1 cellular context compared by ENCODE assay signal in the genomic region with DNA sequence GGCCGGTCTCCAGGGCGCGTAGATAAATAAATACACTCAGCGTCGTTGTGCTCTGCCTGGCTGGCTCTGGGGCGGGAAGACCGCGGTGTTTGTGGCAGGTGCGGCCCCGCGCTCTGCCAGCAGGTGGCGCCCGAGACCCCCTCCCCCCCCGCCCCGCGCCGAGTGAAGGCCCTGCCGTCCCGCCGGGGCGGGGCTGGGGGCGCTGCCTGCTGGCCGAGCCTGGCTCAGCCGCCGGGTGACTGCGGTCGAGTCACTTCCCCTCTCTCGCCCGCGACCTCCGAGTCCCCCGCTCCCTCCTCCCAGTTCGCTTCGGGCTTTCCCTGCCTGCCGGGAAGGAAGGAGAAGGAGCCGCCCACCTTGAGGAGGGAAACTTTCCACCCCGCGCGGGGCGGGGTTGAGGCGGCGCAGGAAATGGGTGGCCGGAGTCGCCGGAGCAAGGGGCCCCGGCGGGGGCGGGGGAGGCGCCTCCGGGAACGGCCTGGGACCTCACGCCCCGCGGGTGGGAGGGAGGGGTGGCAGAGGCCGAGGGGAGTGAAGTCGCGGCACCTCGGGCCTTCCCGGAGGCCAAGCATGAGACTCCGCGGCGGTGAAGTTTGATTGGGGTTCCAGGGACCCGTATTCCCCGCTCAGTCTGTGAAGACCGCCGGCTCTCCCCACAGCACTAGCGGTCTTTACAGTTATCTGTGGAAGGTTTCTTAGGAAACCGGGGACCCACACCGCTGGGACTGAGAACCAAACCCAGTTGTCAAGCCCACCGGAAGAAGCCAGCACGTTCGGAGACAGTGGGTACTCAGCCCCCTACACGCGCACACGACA.
TF ChIP-seq lines count a peak whose summit lies in the region.

No MANE protein-coding gene starts in this region.

TF ChIP-seq in HepG2, 621 proteins besides CTCF, POLR2A, EP300 and RAD21 (continued from another document and continues in another):
- TF ChIP-seq ZNF101 (CRISPR knock-in tag; IDR thresholded peaks at IDR 0.05; ENCODE audit: borderline replicate concordance, low read depth), result no peak
- no peak for TF ChIP-seq ZNF10 (CRISPR knock-in tag; IDR thresholded peaks at IDR 0.05; ENCODE audit: borderline replicate concordance, low read depth)
- no peak for TF ChIP-seq ZNF180 (CRISPR knock-in tag; IDR thresholded peaks at IDR 0.05; ENCODE audit: borderline replicate concordance, low read depth)
- no peak for TF ChIP-seq SP140L (CRISPR knock-in tag; IDR thresholded peaks at IDR 0.05; ENCODE audit: borderline replicate concordance)
- TF ChIP-seq MAFG (CRISPR knock-in tag; IDR thresholded peaks at IDR 0.05), result no peak
- TF ChIP-seq ZNF605 (CRISPR knock-in tag; IDR thresholded peaks at IDR 0.05), result no peak
- no peak for TF ChIP-seq ZBTB8A (CRISPR knock-in tag; IDR thresholded peaks at IDR 0.05; ENCODE audit: borderline replicate concordance, low read depth)
- TF ChIP-seq ZZZ3 (CRISPR knock-in tag; IDR thresholded peaks at IDR 0.05; ENCODE audit: borderline replicate concordance), result no peak
- no peak for TF ChIP-seq ZNF121 (CRISPR knock-in tag; IDR thresholded peaks at IDR 0.05)
- TF ChIP-seq KLF6 (CRISPR knock-in tag; IDR thresholded peaks at IDR 0.05), result no peak
- TF ChIP-seq MAFF (IDR thresholded peaks at IDR 0.05; ENCODE audit: low read depth, low read length), result no peak
- TF ChIP-seq PLRG1 (conservative IDR thresholded peaks at IDR 0.05), result no peak
- TF ChIP-seq, protein P1, sequence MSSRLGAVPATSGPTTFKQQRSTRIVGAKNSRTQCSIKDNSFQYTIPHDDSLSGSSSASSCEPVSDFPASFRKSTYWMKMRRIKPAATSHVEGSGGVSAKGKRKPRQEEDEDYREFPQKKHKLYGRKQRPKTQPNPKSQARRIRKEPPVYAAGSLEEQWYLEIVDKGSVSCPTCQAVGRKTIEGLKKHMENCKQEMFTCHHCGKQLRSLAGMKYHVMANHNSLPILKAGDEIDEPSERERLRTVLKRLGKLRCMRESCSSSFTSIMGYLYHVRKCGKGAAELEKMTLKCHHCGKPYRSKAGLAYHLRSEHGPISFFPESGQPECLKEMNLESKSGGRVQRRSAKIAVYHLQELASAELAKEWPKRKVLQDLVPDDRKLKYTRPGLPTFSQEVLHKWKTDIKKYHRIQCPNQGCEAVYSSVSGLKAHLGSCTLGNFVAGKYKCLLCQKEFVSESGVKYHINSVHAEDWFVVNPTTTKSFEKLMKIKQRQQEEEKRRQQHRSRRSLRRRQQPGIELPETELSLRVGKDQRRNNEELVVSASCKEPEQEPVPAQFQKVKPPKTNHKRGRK (CRISPR knock-in tag; IDR thresholded peaks at IDR 0.05), result no peak
- TF ChIP-seq, protein P2, sequence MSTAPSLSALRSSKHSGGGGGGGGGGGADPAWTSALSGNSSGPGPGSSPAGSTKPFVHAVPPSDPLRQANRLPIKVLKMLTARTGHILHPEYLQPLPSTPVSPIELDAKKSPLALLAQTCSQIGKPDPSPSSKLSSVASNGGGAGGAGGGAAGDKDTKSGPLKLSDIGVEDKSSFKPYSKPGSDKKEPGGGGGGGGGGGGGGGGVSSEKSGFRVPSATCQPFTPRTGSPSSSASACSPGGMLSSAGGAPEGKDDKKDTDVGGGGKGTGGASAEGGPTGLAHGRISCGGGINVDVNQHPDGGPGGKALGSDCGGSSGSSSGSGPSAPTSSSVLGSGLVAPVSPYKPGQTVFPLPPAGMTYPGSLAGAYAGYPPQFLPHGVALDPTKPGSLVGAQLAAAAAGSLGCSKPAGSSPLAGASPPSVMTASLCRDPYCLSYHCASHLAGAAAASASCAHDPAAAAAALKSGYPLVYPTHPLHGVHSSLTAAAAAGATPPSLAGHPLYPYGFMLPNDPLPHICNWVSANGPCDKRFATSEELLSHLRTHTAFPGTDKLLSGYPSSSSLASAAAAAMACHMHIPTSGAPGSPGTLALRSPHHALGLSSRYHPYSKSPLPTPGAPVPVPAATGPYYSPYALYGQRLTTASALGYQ (CRISPR knock-in tag; IDR thresholded peaks at IDR 0.05), result peak; percentile 60; the same call in 1 of the 2 replicates
- TF ChIP-seq PHF20 (CRISPR knock-in tag; IDR thresholded peaks at IDR 0.05), result no peak
- no peak for TF ChIP-seq GPN1 (CRISPR knock-in tag; IDR thresholded peaks at IDR 0.05; ENCODE audit: borderline replicate concordance)
- no peak for TF ChIP-seq ZSCAN30 (CRISPR knock-in tag; IDR thresholded peaks at IDR 0.05)
- no peak for TF ChIP-seq SMAD1 (CRISPR knock-in tag; IDR thresholded peaks at IDR 0.05; ENCODE audit: borderline replicate concordance, low read depth)
- peak; percentile 61; the same call in 1 of the 2 replicates for TF ChIP-seq KLF12 (CRISPR knock-in tag; IDR thresholded peaks at IDR 0.05; ENCODE audit: borderline replicate concordance)
- TF ChIP-seq ZNF17 (CRISPR knock-in tag; IDR thresholded peaks at IDR 0.05), result no peak
- TF ChIP-seq RORA (CRISPR knock-in tag; IDR thresholded peaks at IDR 0.05), result no peak
- TF ChIP-seq ARNT2 (CRISPR knock-in tag; IDR thresholded peaks at IDR 0.05; ENCODE audit: low read depth), result 0 out of 2 replicates have a peak, but pooled peaks have one; percentile 49
- TF ChIP-seq ZC3H4 (CRISPR knock-in tag; IDR thresholded peaks at IDR 0.05; ENCODE audit: borderline replicate concordance), result no peak
- TF ChIP-seq ZNF816 (CRISPR knock-in tag; IDR thresholded peaks at IDR 0.05; ENCODE audit: borderline replicate concordance), result no peak
- no peak; the same call in 1 of the 2 replicates for TF ChIP-seq SIN3A (IDR thresholded peaks at IDR 0.05; ENCODE audit: borderline replicate concordance, low read depth, low read length)
- TF ChIP-seq SCMH1 (CRISPR knock-in tag; IDR thresholded peaks at IDR 0.05; ENCODE audit: borderline replicate concordance), result no peak
- TF ChIP-seq, protein P3, sequence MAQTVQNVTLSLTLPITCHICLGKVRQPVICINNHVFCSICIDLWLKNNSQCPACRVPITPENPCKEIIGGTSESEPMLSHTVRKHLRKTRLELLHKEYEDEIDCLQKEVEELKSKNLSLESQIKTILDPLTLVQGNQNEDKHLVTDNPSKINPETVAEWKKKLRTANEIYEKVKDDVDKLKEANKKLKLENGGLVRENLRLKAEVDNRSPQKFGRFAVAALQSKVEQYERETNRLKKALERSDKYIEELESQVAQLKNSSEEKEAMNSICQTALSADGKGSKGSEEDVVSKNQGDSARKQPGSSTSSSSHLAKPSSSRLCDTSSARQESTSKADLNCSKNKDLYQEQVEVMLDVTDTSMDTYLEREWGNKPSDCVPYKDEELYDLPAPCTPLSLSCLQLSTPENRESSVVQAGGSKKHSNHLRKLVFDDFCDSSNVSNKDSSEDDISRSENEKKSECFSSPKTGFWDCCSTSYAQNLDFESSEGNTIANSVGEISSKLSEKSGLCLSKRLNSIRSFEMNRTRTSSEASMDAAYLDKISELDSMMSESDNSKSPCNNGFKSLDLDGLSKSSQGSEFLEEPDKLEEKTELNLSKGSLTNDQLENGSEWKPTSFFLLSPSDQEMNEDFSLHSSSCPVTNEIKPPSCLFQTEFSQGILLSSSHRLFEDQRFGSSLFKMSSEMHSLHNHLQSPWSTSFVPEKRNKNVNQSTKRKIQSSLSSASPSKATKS (CRISPR knock-in tag; IDR thresholded peaks at IDR 0.05), result no peak
- no peak for TF ChIP-seq ZNF709 (CRISPR knock-in tag; IDR thresholded peaks at IDR 0.05)
- TF ChIP-seq ZNF891 (CRISPR knock-in tag; IDR thresholded peaks at IDR 0.05), result no peak
- no peak for TF ChIP-seq HCFC1 (IDR thresholded peaks at IDR 0.05; ENCODE audit: low read depth, low read length)
- no peak for TF ChIP-seq EHMT2 (IDR thresholded peaks at IDR 0.05; ENCODE audit: borderline replicate concordance, low read depth, low read length)
- TF ChIP-seq SALL1 (CRISPR knock-in tag; IDR thresholded peaks at IDR 0.05), result peak; percentile 28; the same call in 1 of the 2 replicates
- no peak for TF ChIP-seq JUN (CRISPR knock-in tag; IDR thresholded peaks at IDR 0.05)
- TF ChIP-seq, protein P4, sequence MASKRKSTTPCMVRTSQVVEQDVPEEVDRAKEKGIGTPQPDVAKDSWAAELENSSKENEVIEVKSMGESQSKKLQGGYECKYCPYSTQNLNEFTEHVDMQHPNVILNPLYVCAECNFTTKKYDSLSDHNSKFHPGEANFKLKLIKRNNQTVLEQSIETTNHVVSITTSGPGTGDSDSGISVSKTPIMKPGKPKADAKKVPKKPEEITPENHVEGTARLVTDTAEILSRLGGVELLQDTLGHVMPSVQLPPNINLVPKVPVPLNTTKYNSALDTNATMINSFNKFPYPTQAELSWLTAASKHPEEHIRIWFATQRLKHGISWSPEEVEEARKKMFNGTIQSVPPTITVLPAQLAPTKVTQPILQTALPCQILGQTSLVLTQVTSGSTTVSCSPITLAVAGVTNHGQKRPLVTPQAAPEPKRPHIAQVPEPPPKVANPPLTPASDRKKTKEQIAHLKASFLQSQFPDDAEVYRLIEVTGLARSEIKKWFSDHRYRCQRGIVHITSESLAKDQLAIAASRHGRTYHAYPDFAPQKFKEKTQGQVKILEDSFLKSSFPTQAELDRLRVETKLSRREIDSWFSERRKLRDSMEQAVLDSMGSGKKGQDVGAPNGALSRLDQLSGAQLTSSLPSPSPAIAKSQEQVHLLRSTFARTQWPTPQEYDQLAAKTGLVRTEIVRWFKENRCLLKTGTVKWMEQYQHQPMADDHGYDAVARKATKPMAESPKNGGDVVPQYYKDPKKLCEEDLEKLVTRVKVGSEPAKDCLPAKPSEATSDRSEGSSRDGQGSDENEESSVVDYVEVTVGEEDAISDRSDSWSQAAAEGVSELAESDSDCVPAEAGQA (IDR thresholded peaks at IDR 0.05; ENCODE audit: low read depth), result no peak
- TF ChIP-seq, protein P4 (CRISPR knock-in tag; IDR thresholded peaks at IDR 0.05; ENCODE audit: borderline replicate concordance), result no peak
- TF ChIP-seq FOXP1 (IDR thresholded peaks at IDR 0.05), result no peak
- no peak for TF ChIP-seq FOXP1 (CRISPR knock-in tag; IDR thresholded peaks at IDR 0.05)
- TF ChIP-seq, protein P5, sequence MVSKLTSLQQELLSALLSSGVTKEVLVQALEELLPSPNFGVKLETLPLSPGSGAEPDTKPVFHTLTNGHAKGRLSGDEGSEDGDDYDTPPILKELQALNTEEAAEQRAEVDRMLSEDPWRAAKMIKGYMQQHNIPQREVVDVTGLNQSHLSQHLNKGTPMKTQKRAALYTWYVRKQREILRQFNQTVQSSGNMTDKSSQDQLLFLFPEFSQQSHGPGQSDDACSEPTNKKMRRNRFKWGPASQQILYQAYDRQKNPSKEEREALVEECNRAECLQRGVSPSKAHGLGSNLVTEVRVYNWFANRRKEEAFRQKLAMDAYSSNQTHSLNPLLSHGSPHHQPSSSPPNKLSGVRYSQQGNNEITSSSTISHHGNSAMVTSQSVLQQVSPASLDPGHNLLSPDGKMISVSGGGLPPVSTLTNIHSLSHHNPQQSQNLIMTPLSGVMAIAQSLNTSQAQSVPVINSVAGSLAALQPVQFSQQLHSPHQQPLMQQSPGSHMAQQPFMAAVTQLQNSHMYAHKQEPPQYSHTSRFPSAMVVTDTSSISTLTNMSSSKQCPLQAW (CRISPR knock-in tag; IDR thresholded peaks at IDR 0.05), result no peak
- TF ChIP-seq, protein P6, sequence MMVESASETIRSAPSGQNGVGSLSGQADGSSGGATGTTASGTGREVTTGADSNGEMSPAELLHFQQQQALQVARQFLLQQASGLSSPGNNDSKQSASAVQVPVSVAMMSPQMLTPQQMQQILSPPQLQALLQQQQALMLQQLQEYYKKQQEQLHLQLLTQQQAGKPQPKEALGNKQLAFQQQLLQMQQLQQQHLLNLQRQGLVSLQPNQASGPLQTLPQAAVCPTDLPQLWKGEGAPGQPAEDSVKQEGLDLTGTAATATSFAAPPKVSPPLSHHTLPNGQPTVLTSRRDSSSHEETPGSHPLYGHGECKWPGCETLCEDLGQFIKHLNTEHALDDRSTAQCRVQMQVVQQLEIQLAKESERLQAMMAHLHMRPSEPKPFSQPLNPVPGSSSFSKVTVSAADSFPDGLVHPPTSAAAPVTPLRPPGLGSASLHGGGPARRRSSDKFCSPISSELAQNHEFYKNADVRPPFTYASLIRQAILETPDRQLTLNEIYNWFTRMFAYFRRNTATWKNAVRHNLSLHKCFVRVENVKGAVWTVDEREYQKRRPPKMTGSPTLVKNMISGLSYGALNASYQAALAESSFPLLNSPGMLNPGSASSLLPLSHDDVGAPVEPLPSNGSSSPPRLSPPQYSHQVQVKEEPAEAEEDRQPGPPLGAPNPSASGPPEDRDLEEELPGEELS (CRISPR knock-in tag; IDR thresholded peaks at IDR 0.05), result no peak; the same call in 1 of the 2 replicates
- TF ChIP-seq ZNF367 (CRISPR knock-in tag; IDR thresholded peaks at IDR 0.05; ENCODE audit: borderline replicate concordance), result no peak
- TF ChIP-seq RXRB (CRISPR knock-in tag; IDR thresholded peaks at IDR 0.05; ENCODE audit: borderline replicate concordance), result peak; percentile 10; the same call in 1 of the 2 replicates
- no peak for TF ChIP-seq TEAD3 (CRISPR knock-in tag; optimal IDR thresholded peaks at IDR 0.05; ENCODE audit: borderline replicate concordance)
- no peak for TF ChIP-seq HNRNPL (IDR thresholded peaks at IDR 0.05; ENCODE audit: low read depth, low read length)
- TF ChIP-seq ZC3H13 (CRISPR knock-in tag; IDR thresholded peaks at IDR 0.05), result no peak; the same call in 1 of the 2 replicates
- TF ChIP-seq, protein P7, sequence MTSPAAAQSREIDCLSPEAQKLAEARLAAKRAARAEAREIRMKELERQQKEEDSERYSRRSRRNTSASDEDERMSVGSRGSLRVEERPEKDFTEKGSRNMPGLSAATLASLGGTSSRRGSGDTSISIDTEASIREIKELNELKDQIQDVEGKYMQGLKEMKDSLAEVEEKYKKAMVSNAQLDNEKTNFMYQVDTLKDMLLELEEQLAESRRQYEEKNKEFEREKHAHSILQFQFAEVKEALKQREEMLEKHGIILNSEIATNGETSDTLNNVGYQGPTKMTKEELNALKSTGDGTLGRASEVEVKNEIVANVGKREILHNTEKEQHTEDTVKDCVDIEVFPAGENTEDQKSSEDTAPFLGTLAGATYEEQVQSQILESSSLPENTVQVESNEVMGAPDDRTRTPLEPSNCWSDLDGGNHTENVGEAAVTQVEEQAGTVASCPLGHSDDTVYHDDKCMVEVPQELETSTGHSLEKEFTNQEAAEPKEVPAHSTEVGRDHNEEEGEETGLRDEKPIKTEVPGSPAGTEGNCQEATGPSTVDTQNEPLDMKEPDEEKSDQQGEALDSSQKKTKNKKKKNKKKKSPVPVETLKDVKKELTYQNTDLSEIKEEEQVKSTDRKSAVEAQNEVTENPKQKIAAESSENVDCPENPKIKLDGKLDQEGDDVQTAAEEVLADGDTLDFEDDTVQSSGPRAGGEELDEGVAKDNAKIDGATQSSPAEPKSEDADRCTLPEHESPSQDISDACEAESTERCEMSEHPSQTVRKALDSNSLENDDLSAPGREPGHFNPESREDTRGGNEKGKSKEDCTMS (CRISPR knock-in tag; conservative IDR thresholded peaks at IDR 0.05), result no peak
- no peak for TF ChIP-seq ZNF441 (CRISPR knock-in tag; IDR thresholded peaks at IDR 0.05; ENCODE audit: borderline replicate concordance)
